Comparison of ENCODE assay signal across 24 cellular contexts in the genomic region with DNA sequence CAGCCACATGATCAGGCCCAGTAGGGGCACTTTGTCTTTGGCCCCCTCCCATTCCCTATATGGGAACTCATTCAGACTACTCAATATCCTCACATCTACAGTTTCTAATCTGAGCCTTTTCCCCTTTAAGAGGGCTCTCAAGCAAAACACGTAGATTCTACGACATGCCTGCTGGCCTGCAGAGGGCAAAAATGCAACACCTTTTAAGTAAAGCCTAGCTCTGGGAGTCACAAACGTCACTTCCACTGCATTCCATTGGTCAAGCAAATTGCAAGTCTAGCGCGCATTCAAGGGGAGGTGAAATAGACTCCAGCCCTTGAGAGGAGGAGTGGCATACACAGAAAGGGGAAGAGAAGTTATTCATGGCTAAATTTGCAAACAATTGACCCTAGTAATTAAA.
DNase-seq lines count a peak whose midpoint lies in the region; ATAC-seq and TF ChIP-seq lines count a peak whose summit lies in the region.
"Had no signal": no experiment of that assay in that cellular context is flagged by ENCODE, and none has a peak within 500 bp of the region (broad histone marks: within the 10 kb centered on the region; RNA-seq: fewer than 3 reads in every experiment).

No MANE protein-coding gene starts in this region.

- no peak overlapping the region for H2AFZ ChIP-seq in GM23338
- H2AFZ ChIP-seq in Loucy (ENCODE audit: low read length) = no peak overlapping the region

- no peaks in the 10 kb centered on the region for H3K27me3 Mint-ChIP-seq in GM23338 (ENCODE audit: insufficient read depth, low read depth, poor library complexity)
- no peaks in the 10 kb centered on the region for H3K27me3 Mint-ChIP-seq in activated CD4-positive, alpha-beta memory T cell treated with anti-CD3 and anti-CD28 coated beads, Interleukin-2, amount 10 ng/mL, durations not matched to agents 7 days and 5 days
- no peaks in the 10 kb centered on the region for H3K27me3 Mint-ChIP-seq in activated CD8-positive, alpha-beta T cell treated with anti-CD3 and anti-CD28 coated beads, Interleukin-2, amount 10 ng/mL, durations not matched to agents 7 days and 5 days (ENCODE audit: low read depth)
- H3K27me3 Mint-ChIP-seq: CD4-positive, alpha-beta T cell had no signal

- no peak overlapping the region for H3K4me2 ChIP-seq in GM23338
- no peak overlapping the region for H3K4me2 ChIP-seq in Loucy (ENCODE audit: low read depth, low read length, poor library complexity, severe bottlenecking)
- H3K4me2 ChIP-seq: BLaER1 treated with 17β-estradiol and CSF1 and Interleukin-3, amounts not matched to agents 10 nM and 100 nM had no signal

- CTCF ChIA-PET in GM10248 (lab: Yijun Ruan, JAX) = no interaction called here
- CTCF ChIA-PET in activated CD4-positive, alpha-beta memory T cell treated with anti-CD3 and anti-CD28 coated beads, Interleukin-2, amount 10 ng/mL, durations not matched to agents 7 days and 5 days (lab: Charles Lee) = no interaction called here
- CTCF ChIA-PET in activated CD8-positive, alpha-beta T cell treated with anti-CD3 and anti-CD28 coated beads, Interleukin-2, amount 10 ng/mL, durations not matched to agents 7 days and 5 days (lab: Charles Lee) = no interaction called here

- no peak overlapping the region for H3K4me3 Mint-ChIP-seq in GM23338
- no peak overlapping the region for H3K4me3 Mint-ChIP-seq in activated CD4-positive, alpha-beta memory T cell treated with anti-CD3 and anti-CD28 coated beads, Interleukin-2, amount 10 ng/mL, durations not matched to agents 7 days and 5 days
- H3K4me3 Mint-ChIP-seq in activated CD8-positive, alpha-beta T cell treated with anti-CD3 and anti-CD28 coated beads, Interleukin-2, amount 10 ng/mL, durations not matched to agents 7 days and 5 days = no peak overlapping the region
- H3K4me3 Mint-ChIP-seq: CD4-positive, alpha-beta T cell had no signal

- peaks cover 17% of the 10 kb centered on the region; the same call in 2 of the 3 replicates for H3K4me1 Mint-ChIP-seq in GM23338
- H3K4me1 Mint-ChIP-seq in activated CD4-positive, alpha-beta memory T cell treated with anti-CD3 and anti-CD28 coated beads, Interleukin-2, amount 10 ng/mL, durations not matched to agents 7 days and 5 days = no peaks in the 10 kb centered on the region
- no peaks in the 10 kb centered on the region for H3K4me1 Mint-ChIP-seq in activated CD8-positive, alpha-beta T cell treated with anti-CD3 and anti-CD28 coated beads, Interleukin-2, amount 10 ng/mL, durations not matched to agents 7 days and 5 days (ENCODE audit: low read depth)

- no peak overlapping the region for H3K27ac ChIP-seq in GM23338 (ENCODE audit: low read depth)
- no peak overlapping the region for H3K27ac ChIP-seq in WERI-Rb-1
- H3K27ac ChIP-seq: BLaER1 treated with 17β-estradiol and CSF1 and Interleukin-3, amounts not matched to agents 10 nM and 100 nM; HL-60; Peyer's patch; SK-N-MC had no signal

- H3K27me3 ChIP-seq in GM23338 (ENCODE audit: insufficient read depth) (no peaks in the 10 kb centered on the region), Loucy (ENCODE audit: insufficient read depth, low read length, poor library complexity, severe bottlenecking) (no peaks in the 10 kb centered on the region), WERI-Rb-1 (ENCODE audit: insufficient read depth, low read depth, severe bottlenecking) (no peaks in the 10 kb centered on the region)
- H3K27me3 ChIP-seq: BLaER1 treated with 17β-estradiol and CSF1 and Interleukin-3, amounts not matched to agents 10 nM and 100 nM; Peyer's patch had no signal

- peaks cover 10% of the 10 kb centered on the region for H3K4me1 ChIP-seq in GM23338 (ENCODE audit: insufficient read depth)
- no peaks in the 10 kb centered on the region for H3K4me1 ChIP-seq in Loucy (ENCODE audit: insufficient read depth, low read length, poor library complexity, severe bottlenecking)
- H3K4me1 ChIP-seq: BLaER1 treated with 17β-estradiol and CSF1 and Interleukin-3, amounts not matched to agents 10 nM and 100 nM; Peyer's patch had no signal

- H3K79me2 ChIP-seq in GM23338 (replicated peaks; ENCODE audit: insufficient read depth) = no peaks in the 10 kb centered on the region
- no peaks in the 10 kb centered on the region for H3K79me2 ChIP-seq in Loucy (ENCODE audit: insufficient read depth, low read length)

- H3K9ac ChIP-seq in Loucy (ENCODE audit: low read depth, low read length, poor library complexity, severe bottlenecking) = no peak overlapping the region
- H3K9ac ChIP-seq: BLaER1 treated with 17β-estradiol and CSF1 and Interleukin-3, amounts not matched to agents 10 nM and 100 nM had no signal

- ATAC-seq in GM23338 = peak; percentile 61
- no peak for ATAC-seq in activated CD8-positive, alpha-beta T cell treated with anti-CD3 and anti-CD28 coated beads, Interleukin-2, amount 10 ng/mL, durations not matched to agents 7 days and 5 days

- no peak overlapping the region for H3K27ac Mint-ChIP-seq in GM23338
- H3K27ac Mint-ChIP-seq in activated CD4-positive, alpha-beta memory T cell treated with anti-CD3 and anti-CD28 coated beads, Interleukin-2, amount 10 ng/mL, durations not matched to agents 7 days and 5 days = no peak overlapping the region
- H3K27ac Mint-ChIP-seq in activated CD8-positive, alpha-beta T cell treated with anti-CD3 and anti-CD28 coated beads, Interleukin-2, amount 10 ng/mL, durations not matched to agents 7 days and 5 days = no peak overlapping the region
- H3K27ac Mint-ChIP-seq: CD4-positive, alpha-beta T cell had no signal

- H3K36me3 ChIP-seq in GM23338 (ENCODE audit: insufficient read depth) (no peaks in the 10 kb centered on the region), Loucy (ENCODE audit: insufficient read depth, low read length) (no peaks in the 10 kb centered on the region), WERI-Rb-1 (no peaks in the 10 kb centered on the region)
- H3K36me3 ChIP-seq: BLaER1 treated with 17β-estradiol and CSF1 and Interleukin-3, amounts not matched to agents 10 nM and 100 nM; Peyer's patch had no signal

- H3K36me3 Mint-ChIP-seq in GM23338 (ENCODE audit: low read depth) = no peaks in the 10 kb centered on the region
- no peaks in the 10 kb centered on the region for H3K36me3 Mint-ChIP-seq in activated CD4-positive, alpha-beta memory T cell treated with anti-CD3 and anti-CD28 coated beads, Interleukin-2, amount 10 ng/mL, durations not matched to agents 7 days and 5 days (ENCODE audit: low read depth)
- H3K36me3 Mint-ChIP-seq in activated CD8-positive, alpha-beta T cell treated with anti-CD3 and anti-CD28 coated beads, Interleukin-2, amount 10 ng/mL, durations not matched to agents 7 days and 5 days (ENCODE audit: low read depth) = no peaks in the 10 kb centered on the region

- TF ChIP-seq CTCF in GM23338 (conservative IDR thresholded peaks at IDR 0.05; ENCODE audit: low read depth in 2 of 2) (peak; percentile 30 to 49; a peak in 3 of 4 replicates), Loucy (conservative IDR thresholded peaks at IDR 0.05; ENCODE audit: low read length) (peak; percentile 30), epithelial cell of proximal tubule (conservative IDR thresholded peaks at IDR 0.05; ENCODE audit: low read depth, low read length) (peak; percentile 17), GM10248 (IDR thresholded peaks at IDR 0.05; ENCODE audit: control extremely low read depth, extremely low read depth, low read depth, missing control alignments) (no peak), WERI-Rb-1 (IDR thresholded peaks at IDR 0.05; ENCODE audit: low read depth, low read length) (no peak)

- H3K9me3 ChIP-seq in Loucy (ENCODE audit: insufficient read depth, low read depth, low read length) = no peaks in the 10 kb centered on the region
- H3K9me3 ChIP-seq in WERI-Rb-1 (ENCODE audit: severe bottlenecking) = no peaks in the 10 kb centered on the region
- H3K9me3 ChIP-seq: BLaER1 treated with 17β-estradiol and CSF1 and Interleukin-3, amounts not matched to agents 10 nM and 100 nM; Peyer's patch had no signal

- DNase-seq in GM23338 (ENCODE audit: low spot score) (peak; percentile 62), epithelial cell of proximal tubule (ENCODE audit: low read depth) (no peak), left kidney (ENCODE audit: low read depth, low spot score) (peak; percentile 9), GM10248 (ENCODE audit: extremely low spot score) (no peak), WERI-Rb-1 (no peak)
- no peak for DNase-seq in activated CD4-positive, alpha-beta memory T cell treated with anti-CD3 and anti-CD28 coated beads, Interleukin-2, amount 10 ng/mL, durations not matched to agents 7 days and 5 days
- no peak for DNase-seq in activated CD8-positive, alpha-beta T cell treated with anti-CD3 and anti-CD28 coated beads, Interleukin-2, amount 10 ng/mL, durations not matched to agents 7 days and 5 days
- DNase-seq: AML-193; CD4-positive, alpha-beta T cell; COR-L47; GDM1; KG1; NCI-H1048; NCI-H1417; NCI-H1694; NCI-H2029 treated with DMSO at 0.1 percent for 48 hours; NCI-H446 treated with DMSO at 0.1 percent for 48 hours; NCI-H526 treated with DMSO at 0.1 percent for 48 hours; Peyer's patch; SHP77 treated with DMSO at 0.1 percent for 48 hours had no signal

- H4K20me1 ChIP-seq in GM23338 (replicated peaks; ENCODE audit: insufficient read depth) (no peaks in the 10 kb centered on the region), Loucy (ENCODE audit: insufficient read depth, low read length, poor library complexity, severe bottlenecking) (no peaks in the 10 kb centered on the region)
- H4K20me1 ChIP-seq: BLaER1 treated with 17β-estradiol and CSF1 and Interleukin-3, amounts not matched to agents 10 nM and 100 nM had no signal

- H3K9me2 ChIP-seq in GM23338 (ENCODE audit: insufficient read depth) = no peaks in the 10 kb centered on the region
- H3K9me2 ChIP-seq in Loucy (replicated peaks; ENCODE audit: low read depth, low read length) = no peaks in the 10 kb centered on the region

- no peaks in the 10 kb centered on the region for H3F3A ChIP-seq in GM23338 (replicated peaks; ENCODE audit: low read depth)
- H3F3A ChIP-seq in Loucy (ENCODE audit: low read depth) = no peaks in the 10 kb centered on the region

- H3K4me3 ChIP-seq in GM23338 (no peak overlapping the region), Loucy (ENCODE audit: low read length, poor library complexity, severe bottlenecking) (no peak overlapping the region), epithelial cell of proximal tubule (ENCODE audit: low read depth, low read length) (no peak overlapping the region), WERI-Rb-1 (ENCODE audit: low read depth, low read length) (no peak overlapping the region)
- H3K4me3 ChIP-seq: BLaER1 treated with 17β-estradiol and CSF1 and Interleukin-3, amounts not matched to agents 10 nM and 100 nM; Peyer's patch; SK-N-MC had no signal

- POLR2A ChIA-PET in GM10248 (lab: Yijun Ruan, JAX) = no interaction called here
- POLR2A ChIA-PET in activated CD4-positive, alpha-beta memory T cell treated with anti-CD3 and anti-CD28 coated beads, Interleukin-2, amount 10 ng/mL, durations not matched to agents 7 days and 5 days (lab: Charles Lee) = no interaction called here
- POLR2A ChIA-PET in activated CD8-positive, alpha-beta T cell treated with anti-CD3 and anti-CD28 coated beads, Interleukin-2, amount 10 ng/mL, durations not matched to agents 7 days and 5 days (lab: Charles Lee) = no interaction called here

- no peaks in the 10 kb centered on the region; the same call in 2 of the 3 replicates for H3K9me3 Mint-ChIP-seq in GM23338
- H3K9me3 Mint-ChIP-seq in activated CD4-positive, alpha-beta memory T cell treated with anti-CD3 and anti-CD28 coated beads, Interleukin-2, amount 10 ng/mL, durations not matched to agents 7 days and 5 days = no peaks in the 10 kb centered on the region
- no peaks in the 10 kb centered on the region for H3K9me3 Mint-ChIP-seq in activated CD8-positive, alpha-beta T cell treated with anti-CD3 and anti-CD28 coated beads, Interleukin-2, amount 10 ng/mL, durations not matched to agents 7 days and 5 days (ENCODE audit: insufficient read depth)

Comparison
In these comparisons a context has a peak if more than half of its experiments do, and no peak if none do; other contexts are left out.
1. DNase-seq: peak in GM23338 (single experiment) and left kidney (single experiment); none in epithelial cell of proximal tubule (single experiment), GM10248 (single experiment), activated CD4-positive, alpha-beta memory T cell treated with anti-CD3 and anti-CD28 coated beads, Interleukin-2, amount 10 ng/mL, durations not matched to agents 7 days and 5 days (single experiment), activated CD8-positive, alpha-beta T cell treated with anti-CD3 and anti-CD28 coated beads, Interleukin-2, amount 10 ng/mL, durations not matched to agents 7 days and 5 days (single experiment) and WERI-Rb-1 (single experiment).
2. CTCF ChIP-seq: peak in GM23338 (2 of 2), Loucy (single experiment) and epithelial cell of proximal tubule (single experiment); none in GM10248 (single experiment) and WERI-Rb-1 (single experiment).